Comparison of ENCODE assay signal across 30 cellular contexts in the genomic region with DNA sequence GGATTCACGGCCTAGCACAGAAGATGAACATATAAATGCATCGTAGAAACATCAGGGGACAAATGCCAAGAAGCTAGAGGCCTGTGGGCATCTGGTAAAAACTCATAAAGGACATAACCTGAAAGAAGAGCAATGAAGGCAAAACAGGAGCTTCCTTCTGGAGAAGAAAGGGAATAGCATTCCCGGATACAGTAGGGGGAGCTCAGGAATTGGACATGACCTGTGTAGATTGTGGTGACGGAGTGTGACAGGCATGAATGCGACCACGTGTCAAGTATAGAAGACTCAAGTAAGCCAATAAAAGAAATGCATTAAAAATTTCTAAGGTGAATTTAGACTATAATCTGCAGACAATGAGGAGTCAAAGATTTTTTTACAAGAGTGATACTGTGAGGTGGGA.
A peak's percentile ranks its signal among the peaks of the same experiment; 100 is the strongest.
DNase-seq lines count a peak whose midpoint lies in the region; FAIRE-seq and TF ChIP-seq lines count a peak whose summit lies in the region.
"Had no signal": no experiment of that assay in that cellular context is flagged by ENCODE, and none has a peak within 500 bp of the region (broad histone marks: within the 10 kb centered on the region; RNA-seq: fewer than 3 reads in every experiment).

No MANE protein-coding gene starts in this region.

- H3K36me3 Mint-ChIP-seq in neural progenitor cell = no peaks in the 10 kb centered on the region
- H3K36me3 Mint-ChIP-seq: CD4-positive, alpha-beta memory T cell; naive thymus-derived CD4-positive, alpha-beta T cell had no signal

- no peaks in the 10 kb centered on the region for H3K27me3 Mint-ChIP-seq in neural progenitor cell (ENCODE audit: insufficient read depth, low read depth)
- H3K27me3 Mint-ChIP-seq: activated B cell treated with CpG ODN at 0.5 μM for 24 hours; CD4-positive, alpha-beta memory T cell; naive thymus-derived CD4-positive, alpha-beta T cell had no signal

- no peaks in the 10 kb centered on the region for H3F3A ChIP-seq in neural progenitor cell (ENCODE audit: low read depth)

- H3K4me1 ChIP-seq in neural progenitor cell = no peaks in the 10 kb centered on the region
- H3K4me1 ChIP-seq: colonic mucosa, pancreas, vagina had no signal

- no peak overlapping the region for H3K27ac Mint-ChIP-seq in neural progenitor cell
- H3K27ac Mint-ChIP-seq: activated B cell treated with CpG ODN at 0.5 μM for 24 hours; activated T-helper 1 cell treated with anti-CD3 and anti-CD28 coated beads, Interleukin-12 subunit alpha, Interleukin-12 subunit beta, Interleukin-2, Interleukin-4 antibody, amounts not matched to agents 30 ng/mL and 10 ng/mL and 1 ng/mL, durations not matched to agents 14 hours and 24 hours and 36 hours; CD4-positive, alpha-beta memory T cell had no signal

- H2AFZ ChIP-seq in neural progenitor cell (replicated peaks) = no peak overlapping the region

- TF ChIP-seq CTCF in WERI-Rb-1 (IDR thresholded peaks at IDR 0.05; ENCODE audit: low read depth, low read length) (0 out of 2 replicates have a peak, but pooled peaks have one; percentile 4), neural progenitor cell (IDR thresholded peaks at IDR 0.05) (peak; percentile 13)

- H3K4me3 Mint-ChIP-seq in neural progenitor cell = no peak overlapping the region
- H3K4me3 Mint-ChIP-seq: activated B cell treated with CpG ODN at 0.5 μM for 24 hours; activated T-helper 1 cell treated with anti-CD3 and anti-CD28 coated beads, Interleukin-12 subunit alpha, Interleukin-12 subunit beta, Interleukin-2, Interleukin-4 antibody, amounts not matched to agents 30 ng/mL and 10 ng/mL and 1 ng/mL, durations not matched to agents 14 hours and 24 hours and 36 hours; naive thymus-derived CD4-positive, alpha-beta T cell had no signal

- H3K27me3 ChIP-seq in WERI-Rb-1 (ENCODE audit: insufficient read depth, low read depth, severe bottlenecking) (no peaks in the 10 kb centered on the region), neural progenitor cell (no peaks in the 10 kb centered on the region)
- H3K27me3 ChIP-seq: colonic mucosa, esophagus muscularis mucosa, pancreas, vagina had no signal

- no peak overlapping the region for H3K4me3 ChIP-seq in WERI-Rb-1 (ENCODE audit: low read depth, low read length)
- H3K4me3 ChIP-seq in neural progenitor cell = no peak overlapping the region
- H3K4me3 ChIP-seq: colonic mucosa, esophagus muscularis mucosa, pancreas, thoracic aorta, vagina had no signal

- H3K9ac ChIP-seq in neural progenitor cell = no peak overlapping the region

- no peaks in the 10 kb centered on the region for H3K79me2 ChIP-seq in neural progenitor cell (ENCODE audit: low read depth)

- DNase-seq in H54 (ENCODE audit: insufficient read length, low spot score) (no peak), NCI-H1092 treated with DMSO at 0.1 percent for 48 hours (lab: John Stamatoyannopoulos, UW) (peak; percentile 84), WERI-Rb-1 (no peak), neural progenitor cell (ENCODE audit: low spot score) (peak; percentile 7), NCI-H748 treated with DMSO at 0.1 percent for 48 hours (lab: John Stamatoyannopoulos, UW) (no peak), NCI-H1436 treated with DMSO at 0.1 percent for 48 hours (lab: John Stamatoyannopoulos, UW) (no peak), EL (no peak)
- DNase-seq: activated B cell treated with CpG ODN at 0.5 μM for 24 hours; activated CD4-positive, alpha-beta T cell treated with anti-CD3 and anti-CD28 coated beads, Interleukin-2, amount 50 U/mL, for 4 hours; activated naive CD4-positive, alpha-beta T cell treated with anti-CD3 and anti-CD28 coated beads, Interleukin-2, amount 50 U/mL, for 16 hours; amygdala; CD4-positive, alpha-beta memory T cell; colonic mucosa; DMS 273 treated with DMSO at 0.1 percent for 48 hours; effector memory CD4-positive, alpha-beta T cell; foreskin melanocyte; Kasumi-1; naive thymus-derived CD4-positive, alpha-beta T cell; NCI-H2081; NCI-H510A; pancreas; right cardiac atrium; stimulated activated CD4-positive, alpha-beta T cell treated with anti-CD3 and anti-CD28 coated beads, Interleukin-4, amount 100 ng/mL, for 24 hours; stimulated activated naive CD4-positive, alpha-beta T cell treated with Interleukin-2 at 50 U/mL for 16 hours had no signal

- no peaks in the 10 kb centered on the region for H3K36me3 ChIP-seq in WERI-Rb-1
- no peaks in the 10 kb centered on the region for H3K36me3 ChIP-seq in neural progenitor cell
- H3K36me3 ChIP-seq: colonic mucosa, esophagus muscularis mucosa, pancreas, thoracic aorta, vagina had no signal

- H3K9me3 ChIP-seq in WERI-Rb-1 (ENCODE audit: severe bottlenecking) (no peaks in the 10 kb centered on the region), neural progenitor cell (ENCODE audit: low read depth) (no peaks in the 10 kb centered on the region)
- H3K9me3 ChIP-seq: colonic mucosa, esophagus muscularis mucosa, pancreas, thoracic aorta, vagina had no signal

- FAIRE-seq in H54 (lab: Jason Lieb, UNC) = peak; percentile 64
- FAIRE-seq: bronchial epithelial cell, G401.6, pancreas had no signal

- H3K4me1 Mint-ChIP-seq in neural progenitor cell = peaks cover 2% of the 10 kb centered on the region
- H3K4me1 Mint-ChIP-seq: activated B cell treated with CpG ODN at 0.5 μM for 24 hours; CD4-positive, alpha-beta memory T cell; naive thymus-derived CD4-positive, alpha-beta T cell had no signal

- H3K27ac ChIP-seq in WERI-Rb-1 (no peak overlapping the region), neural progenitor cell (no peak overlapping the region)
- H3K27ac ChIP-seq: colonic mucosa, pancreas, thoracic aorta, vagina had no signal

- H3K4me2 ChIP-seq in neural progenitor cell = no peak overlapping the region

- H4K20me1 ChIP-seq in neural progenitor cell (ENCODE audit: low read depth) = no peaks in the 10 kb centered on the region

- no peak for TF ChIP-seq POLR2A in H54 (IDR thresholded peaks at IDR 0.05; ENCODE audit: low read depth, low read length)

- H3K9me3 Mint-ChIP-seq in neural progenitor cell = no peaks in the 10 kb centered on the region
- H3K9me3 Mint-ChIP-seq: activated T-helper 1 cell treated with anti-CD3 and anti-CD28 coated beads, Interleukin-12 subunit alpha, Interleukin-12 subunit beta, Interleukin-2, Interleukin-4 antibody, amounts not matched to agents 30 ng/mL and 10 ng/mL and 1 ng/mL, durations not matched to agents 14 hours and 24 hours and 36 hours had no signal

Comparison
In these comparisons a context has a peak if more than half of its experiments do, and no peak if none do; other contexts are left out.
1. DNase-seq: peak in NCI-H1092 treated with DMSO at 0.1 percent for 48 hours (single experiment) and neural progenitor cell (single experiment); none in H54 (single experiment), WERI-Rb-1 (single experiment), NCI-H748 treated with DMSO at 0.1 percent for 48 hours (single experiment), NCI-H1436 treated with DMSO at 0.1 percent for 48 hours (single experiment) and EL (single experiment).